Comparison of ENCODE assay signal across 8 cellular contexts in the genomic region with DNA sequence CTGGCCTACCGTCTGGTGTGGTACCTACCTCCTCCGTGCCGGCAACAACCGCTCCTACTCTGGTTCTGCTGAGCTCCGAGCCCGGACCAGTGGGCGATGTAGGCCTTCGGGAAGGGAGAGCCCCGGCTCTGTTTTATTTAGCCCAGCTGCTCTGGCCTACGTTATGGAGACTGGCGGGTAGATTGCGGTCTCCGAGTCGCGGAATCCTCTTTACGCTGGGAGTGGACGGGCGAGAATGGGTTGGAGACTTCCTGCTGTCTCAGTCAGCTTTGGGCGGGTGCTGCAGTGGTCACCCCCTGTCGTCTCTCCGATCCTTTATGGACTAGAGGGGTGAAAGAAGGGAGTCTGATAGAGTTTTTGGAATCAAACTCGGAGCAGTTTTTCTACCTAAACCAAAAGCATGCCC. TPM values are rescaled to one million over a fixed set of nuclear protein-coding genes. Genes with fewer than 3 reads are reported as not detected.
DNase-seq lines count a peak whose midpoint lies in the region; ATAC-seq lines count a peak whose summit lies in the region.

No MANE protein-coding gene starts in this region.

- DNase-seq in COLO668 (lab: John Stamatoyannopoulos, UW; ENCODE audit: unreplicated experiment), result peak; percentile 66
- peak; percentile 55 for DNase-seq in iris pigment epithelial cell (ENCODE audit: low read depth)
- no peak for DNase-seq in UCSD-AML1 (lab: John Stamatoyannopoulos, UW; ENCODE audit: unreplicated experiment)
- DNase-seq in stimulated activated CD4-positive, alpha-beta T cell treated with anti-CD3 and anti-CD28 coated beads, Interleukin-1b, Interleukin-23, amount 100 ng/mL, for 48 hours, result no peak

- no peaks in the 10 kb centered on the region for H3K27me3 ChIP-seq in subcutaneous abdominal adipose tissue (ENCODE audit: control insufficient read depth in 5 of 5, insufficient read depth in 4 of 5, low read length in 5 of 5)

- H3K9ac ChIP-seq in subcutaneous abdominal adipose tissue (ENCODE audit: low read length in 5 of 5), result peak overlapping the region; percentile 87 to 99 (median 98)

- peaks cover 0 to 7% (median 4%) of the 10 kb centered on the region in 5 donors for H3K36me3 ChIP-seq in subcutaneous abdominal adipose tissue (ENCODE audit: control insufficient read depth in 5 of 5, insufficient read depth in 5 of 5, low read length in 5 of 5)

- H3K27ac ChIP-seq in adipose tissue (ENCODE audit: low read depth, low read length), result peak overlapping the region; percentile 19
- H3K27ac ChIP-seq in subcutaneous abdominal adipose tissue (ENCODE audit: low read depth, low read length), result peak overlapping the region; percentile 95

- WGBS in adipose tissue, 3 donors, result 0% methylated on average over 22 of the region's 22 CpGs

- H3K9me3 ChIP-seq in subcutaneous abdominal adipose tissue (ENCODE audit: control insufficient read depth in 5 of 5, low read length in 5 of 5), result no peaks in the 10 kb centered on the region

- ATAC-seq in GM21381 (IDR thresholded peaks at IDR 0.05; ENCODE audit: unreplicated experiment) (peak; percentile 32), HG03571 (IDR thresholded peaks at IDR 0.05; ENCODE audit: unreplicated experiment) (peak; percentile 33)

- H3K4me1 ChIP-seq in subcutaneous abdominal adipose tissue (ENCODE audit: control insufficient read depth in 5 of 5, insufficient read depth in 5 of 5, low read length in 5 of 5), result peaks cover 7 to 30% (median 27%) of the 10 kb centered on the region in 5 donors

- peak overlapping the region; percentile 94 to 99 (median 99) for H3K4me3 ChIP-seq in subcutaneous abdominal adipose tissue (ENCODE audit: low read depth in 1 of 5, low read length in 5 of 5)

RNA-seq across cellular contexts. Expression of a gene that starts 0.4 kb away (rescaled TPM):
- polyA plus RNA-seq in adipose tissue, result 10 to 100 TPM in 1 of 3 donors, 1 to 10 TPM in 2; 5.4 to 11.4 (median 9.4) TPM

RNA-seq across cellular contexts. Expression of a gene that starts 58.7 kb away (rescaled TPM):
- under 1 TPM; 0.05 to 0.27 (median 0.11) TPM for polyA plus RNA-seq in adipose tissue

Comparison
In these comparisons a context has a peak if more than half of its experiments do, and no peak if none do; other contexts are left out.
1. DNase-seq: peak in COLO668 (single experiment) and iris pigment epithelial cell (single experiment); none in UCSD-AML1 (single experiment) and stimulated activated CD4-positive, alpha-beta T cell treated with anti-CD3 and anti-CD28 coated beads, Interleukin-1b, Interleukin-23, amount 100 ng/mL, for 48 hours (single experiment).